ENCODE assay signal across 8 cellular contexts in the genomic region with DNA sequence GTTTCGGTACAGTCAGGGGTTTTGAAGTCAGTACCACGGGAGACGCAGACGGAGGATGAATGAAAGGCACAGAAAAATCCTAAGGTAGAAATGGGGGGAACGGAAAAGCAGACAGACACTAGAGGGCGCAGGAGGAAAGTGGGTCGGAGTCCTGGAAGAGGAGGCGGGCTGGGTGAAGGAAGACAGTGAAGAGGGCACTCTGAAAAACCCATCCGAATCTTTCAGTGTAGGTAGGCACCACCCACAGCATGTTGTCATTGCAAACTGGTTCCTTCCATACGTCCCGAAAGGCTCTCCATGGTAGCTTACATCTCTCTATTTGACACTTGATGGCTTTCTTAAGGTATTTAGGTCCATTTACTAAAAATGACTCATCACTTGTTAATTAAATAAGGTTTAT. TPM values are rescaled to one million over a fixed set of nuclear protein-coding genes. Genes with fewer than 3 reads are reported as not detected.
DNase-seq lines count a peak whose midpoint lies in the region; ATAC-seq and TF ChIP-seq lines count a peak whose summit lies in the region.

No MANE protein-coding gene starts in this region.

- no peak for TF ChIP-seq EP300 in esophagus muscularis mucosa (IDR thresholded peaks at IDR 0.05)

- TF ChIP-seq CTCF in OCI-LY3 (IDR thresholded peaks at IDR 0.05; ENCODE audit: low read depth, low read length), result peak; percentile 99
- peak; percentile 59 to 84 (median 73) for TF ChIP-seq CTCF in esophagus muscularis mucosa (IDR thresholded peaks at IDR 0.05)
- TF ChIP-seq CTCF in neural crest cell (conservative IDR thresholded peaks at IDR 0.05), result peak; percentile 77
- TF ChIP-seq CTCF in testis (IDR thresholded peaks at IDR 0.05), result peak; percentile 39 to 82 (median 56)

- DNase-seq in COLO829 (ENCODE audit: low spot score) (peak; percentile 63), HT1080 (ENCODE audit: low read depth) (peak; percentile 68), esophagus muscularis mucosa (ENCODE audit: extremely low spot score) (peak; percentile 94), neural crest cell (ENCODE audit: low read depth, low spot score) (peak; percentile 69), testis (peak; percentile 82)
- peak; percentile 75 for DNase-seq in activated CD8-positive, alpha-beta memory T cell treated with anti-CD3 and anti-CD28 coated beads, Interleukin-2, amount 50 U/mL, for 4 hours

- peak overlapping the region; percentile 81 for H2AFZ ChIP-seq in OCI-LY3 (ENCODE audit: low read depth, low read length)

- peak overlapping the region; percentile 61 for H3K4me3 ChIP-seq in OCI-LY3 (ENCODE audit: low read length)
- no peak overlapping the region for H3K4me3 ChIP-seq in esophagus muscularis mucosa
- no peak overlapping the region for H3K4me3 ChIP-seq in testis

- H3K4me1 ChIP-seq in OCI-LY3 (ENCODE audit: low read length) (peaks cover 7% of the 10 kb centered on the region; the same call in 1 of the 2 replicates), esophagus muscularis mucosa (peaks cover 14 to 20% (median 19%) of the 10 kb centered on the region in 4 donors), testis (peaks cover 9% of the 10 kb centered on the region)

- peak overlapping the region; percentile 9; the same call in 1 of the 2 replicates for H3K9ac ChIP-seq in OCI-LY3 (ENCODE audit: low read length)

- H3K4me1 Mint-ChIP-seq in neural crest cell, result peaks cover 11% of the 10 kb centered on the region

- H3K4me2 ChIP-seq in OCI-LY3 (ENCODE audit: low read length), result peak overlapping the region; percentile 75

- ATAC-seq in GM19455 (IDR thresholded peaks at IDR 0.05; ENCODE audit: unreplicated experiment), result peak; percentile 61

- no peaks in the 10 kb centered on the region for H3K79me2 ChIP-seq in OCI-LY3 (ENCODE audit: low read length)

- H3K36me3 Mint-ChIP-seq in neural crest cell (ENCODE audit: low read depth), result no peaks in the 10 kb centered on the region

- intact Hi-C loops in esophagus muscularis mucosa (cut with DNase I), result loop anchor here (2.0 to 5.0 kb wide), 3 partner anchors 71 to 403 kb away; no protein-coding TSS in a partner anchor
- intact Hi-C loops in testis (cut with DNase I; ENCODE audit: low total_unique reads), result loop anchor here (10.0 kb wide), 2 partner anchors 71 to 181 kb away; no protein-coding TSS in a partner anchor

- TF ChIP-seq POLR2A in esophagus muscularis mucosa (IDR thresholded peaks at IDR 0.05; ENCODE audit: low read depth) (no peak), testis (IDR thresholded peaks at IDR 0.05) (no peak)

- H3K9me3 Mint-ChIP-seq in neural crest cell, result no peaks in the 10 kb centered on the region

- peaks cover 2% of the 10 kb centered on the region for H3K36me3 ChIP-seq in OCI-LY3 (replicated peaks; ENCODE audit: low read depth, low read length)
- peaks cover 0 to 10% (median 3%) of the 10 kb centered on the region in 4 donors for H3K36me3 ChIP-seq in esophagus muscularis mucosa
- no peaks in the 10 kb centered on the region for H3K36me3 ChIP-seq in testis (ENCODE audit: low read depth, missing control alignments)

- no peak overlapping the region for H3K27ac ChIP-seq in OCI-LY3 (ENCODE audit: low read length)
- H3K27ac ChIP-seq in esophagus muscularis mucosa (replicated peaks in 1 of 4), result no peak overlapping the region
- H3K27ac ChIP-seq in testis, result no peak overlapping the region

- WGBS in esophagus muscularis mucosa, result 4% methylated on average over 11 of the region's 11 CpGs
- 10 to 20% methylated on average over 11 of the region's 11 CpGs for WGBS in testis, 2 donors

- no peak overlapping the region for H3K4me3 Mint-ChIP-seq in neural crest cell

- H3K9me3 ChIP-seq in OCI-LY3 (ENCODE audit: insufficient read depth, low read length) (no peaks in the 10 kb centered on the region), esophagus muscularis mucosa (no peaks in the 10 kb centered on the region), testis (no peaks in the 10 kb centered on the region)

- no peaks in the 10 kb centered on the region for H3K27me3 Mint-ChIP-seq in neural crest cell (ENCODE audit: low read depth)

- H3K27me3 ChIP-seq in OCI-LY3 (ENCODE audit: low read depth, low read length) (no peaks in the 10 kb centered on the region), esophagus muscularis mucosa (peaks cover 0 to 6% (median 3%) of the 10 kb centered on the region in 4 donors), testis (no peaks in the 10 kb centered on the region)

- no peak overlapping the region for H3K27ac Mint-ChIP-seq in neural crest cell (ENCODE audit: unreplicated experiment)

- 0 out of 2 replicates have a peak, but pooled peaks cover 3% of the 10 kb centered on the region for H4K20me1 ChIP-seq in OCI-LY3 (ENCODE audit: insufficient read depth, low read length)

RNA-seq across cellular contexts. Expression of gene ZNF236, which starts 18.5 kb away (rescaled TPM):
- 3.9 and 11.8 TPM in 2 replicates for total RNA-seq in HT1080 (2014; rRNA removed; shearing (Covaris generic))
- 4.1 and 4.6 TPM in 2 replicates for polyA plus RNA-seq in HT1080 (2015; cell fraction: cytosol; rRNA removed)
- polyA plus RNA-seq in HT1080 (2015; cell fraction: nucleus; rRNA removed), result 10.6 and 13.0 TPM in 2 replicates
- total RNA-seq in esophagus muscularis mucosa, result 10 to 100 TPM; 10.1 to 15.8 (median 14.8) TPM
- 18.4 and 20.4 TPM in 2 replicates for total RNA-seq in neural crest cell
- 10 to 100 TPM; 53.9 to 58.2 TPM for total RNA-seq in testis
- polyA plus RNA-seq in testis (ENCODE audit: insufficient read depth, low read depth, low replicate concordance), result 19.5 TPM
